ENCODE assay signal across 23 cellular contexts in the genomic region with DNA sequence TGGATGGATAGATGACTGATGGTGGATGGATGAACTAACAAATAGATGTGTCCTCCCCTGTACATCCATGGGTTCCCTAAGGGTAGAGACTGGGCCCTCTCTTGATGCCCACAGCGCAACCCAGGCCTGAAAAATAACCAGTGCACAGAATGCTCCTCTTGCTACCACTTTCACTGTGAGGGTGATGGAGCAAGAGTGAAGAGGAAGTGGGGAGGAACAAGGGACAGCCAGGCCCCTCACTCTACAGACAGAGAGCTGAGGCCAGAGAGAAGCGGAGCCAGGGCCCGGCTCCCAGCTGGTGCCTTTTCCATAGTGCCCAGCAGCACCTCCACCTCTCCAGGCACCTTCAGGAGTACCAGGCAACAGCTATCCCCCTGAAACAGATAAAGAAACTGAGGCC.
"Had no signal": no experiment of that assay in that cellular context is flagged by ENCODE, and none has a peak within 500 bp of the region (broad histone marks: within the 10 kb centered on the region; RNA-seq: fewer than 3 reads in every experiment).

No MANE protein-coding gene starts in this region.

- DNase-seq: activated B cell treated with CpG ODN at 0.5 μM for 24 hours; activated CD4-positive, alpha-beta T cell treated with anti-CD3 and anti-CD28 coated beads for 1 hour; activated CD4-positive, alpha-beta T cell treated with anti-CD3 and anti-CD28 coated beads, Interleukin-2, amount 10 ng/mL, durations not matched to agents 24 days and 14 days; activated CD4-positive, alpha-beta T cell treated with anti-CD3 and anti-CD28 coated beads, Interleukin-2, amount 50 U/mL, for 48 hours; activated CD8-positive, alpha-beta memory T cell treated with anti-CD3 and anti-CD28 coated beads, Interleukin-2, amount 10 ng/mL, durations not matched to agents 7 days and 5 days; activated effector memory CD4-positive, alpha-beta T cell treated with Interleukin-2 at 50 U/mL for 16 hours; activated naive CD4-positive, alpha-beta T cell; activated naive CD8-positive, alpha-beta T cell treated with anti-CD3 and anti-CD28 coated beads, Interleukin-2, amount 50 U/mL, for 24 hours; activated T-cell treated with anti-CD3 and anti-CD28 coated beads, Interleukin-2, amount 50 U/mL, for 24 hours; amniotic stem cell; central memory CD4-positive, alpha-beta T cell; KG1; NCI-H1048; NCI-H146; NCI-H1930; NCI-H2171; NCI-H2227 treated with DMSO at 0.1 percent for 48 hours; NCI-H510A; NCI-H526 treated with DMSO at 0.1 percent for 48 hours; SJCRH30; SK-N-SH; T-helper 17 cell; T-helper 9 cell had no signal
